Comparison of ENCODE assay signal across 15 cellular contexts in the genomic region with DNA sequence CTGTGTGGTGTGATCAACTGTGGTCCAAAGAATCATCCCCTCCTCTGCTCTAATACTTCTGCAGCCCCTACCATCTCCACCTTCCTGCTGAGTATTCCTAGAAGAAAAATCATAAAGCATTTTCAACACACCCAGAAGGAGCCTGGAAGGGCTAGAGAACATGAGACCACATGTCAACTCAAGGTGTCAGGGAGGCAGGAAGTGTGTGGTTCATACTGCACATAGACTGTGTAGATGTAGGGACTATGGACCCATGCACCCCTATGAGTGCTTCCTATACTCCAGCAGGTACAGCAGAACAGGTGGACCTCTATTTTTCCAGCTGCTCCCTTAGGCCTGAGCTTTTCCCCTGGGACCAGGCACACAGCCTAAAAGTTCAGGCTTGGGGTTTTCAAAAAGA. TPM values are rescaled to one million over a fixed set of nuclear protein-coding genes. Genes with fewer than 3 reads are reported as not detected.
A peak's percentile ranks its signal among the peaks of the same experiment; 100 is the strongest.
DNase-seq lines count a peak whose midpoint lies in the region; ATAC-seq and TF ChIP-seq lines count a peak whose summit lies in the region.
"Had no signal": no experiment of that assay in that cellular context is flagged by ENCODE, and none has a peak within 500 bp of the region (broad histone marks: within the 10 kb centered on the region; RNA-seq: fewer than 3 reads in every experiment).

No MANE protein-coding gene starts in this region.

- no peaks in the 10 kb centered on the region for H3K9me3 ChIP-seq in DND-41 (ENCODE audit: insufficient read depth, low read length, severe bottlenecking)

- POLR2A ChIA-PET in activated CD4-positive, alpha-beta T cell treated with anti-CD3 and anti-CD28 coated beads, Interleukin-2, amount 10 ng/mL, durations not matched to agents 7 days and 5 days (lab: Charles Lee), result no interaction called here

- H3K4me3 Mint-ChIP-seq in activated CD4-positive, alpha-beta T cell treated with anti-CD3 and anti-CD28 coated beads, Interleukin-2, amount 10 ng/mL, durations not matched to agents 7 days and 5 days, result no peak overlapping the region
- H3K4me3 Mint-ChIP-seq in activated T-helper 2 cell treated with anti-CD3 and anti-CD28 coated beads, Interferon-gamma antibody, Interleukin-2, Interleukin-4, amounts not matched to agents 10 μg/mL and 5 μg/mL and 100 μg/mL, durations not matched to agents 14 hours and 24 hours and 36 hours (ENCODE audit: low read depth), result peak overlapping the region; percentile 5
- H3K4me3 Mint-ChIP-seq in neural crest cell, result peak overlapping the region; percentile 81
- H3K4me3 Mint-ChIP-seq: HFFc6 had no signal

- peaks cover 26% of the 10 kb centered on the region for H3K4me1 ChIP-seq in DND-41 (ENCODE audit: insufficient read depth, low read length)

- H3K27me3 ChIP-seq in DND-41 (ENCODE audit: insufficient read depth, low read length, poor library complexity), result no peaks in the 10 kb centered on the region

- peaks cover 10% of the 10 kb centered on the region for H3K9me3 Mint-ChIP-seq in activated CD4-positive, alpha-beta T cell treated with anti-CD3 and anti-CD28 coated beads, Interleukin-2, amount 10 ng/mL, durations not matched to agents 7 days and 5 days
- peaks cover 12% of the 10 kb centered on the region for H3K9me3 Mint-ChIP-seq in activated T-helper 2 cell treated with anti-CD3 and anti-CD28 coated beads, Interferon-gamma antibody, Interleukin-2, Interleukin-4, amounts not matched to agents 10 μg/mL and 5 μg/mL and 100 μg/mL, durations not matched to agents 14 hours and 24 hours and 36 hours
- H3K9me3 Mint-ChIP-seq in neural crest cell, result no peaks in the 10 kb centered on the region

- no peak overlapping the region for H3K4me2 ChIP-seq in DND-41 (ENCODE audit: insufficient read depth, low read length)

- H3K27ac Mint-ChIP-seq in activated CD4-positive, alpha-beta T cell treated with anti-CD3 and anti-CD28 coated beads, Interleukin-2, amount 10 ng/mL, durations not matched to agents 7 days and 5 days, result peak overlapping the region; percentile 73
- H3K27ac Mint-ChIP-seq in activated T-helper 2 cell treated with anti-CD3 and anti-CD28 coated beads, Interferon-gamma antibody, Interleukin-2, Interleukin-4, amounts not matched to agents 10 μg/mL and 5 μg/mL and 100 μg/mL, durations not matched to agents 14 hours and 24 hours and 36 hours, result no peak overlapping the region
- H3K27ac Mint-ChIP-seq in neural crest cell (ENCODE audit: unreplicated experiment), result no peak overlapping the region
- H3K27ac Mint-ChIP-seq: HFFc6 had no signal

- H3K27me3 Mint-ChIP-seq in activated CD4-positive, alpha-beta T cell treated with anti-CD3 and anti-CD28 coated beads, Interleukin-2, amount 10 ng/mL, durations not matched to agents 7 days and 5 days, result peaks cover 8% of the 10 kb centered on the region
- no peaks in the 10 kb centered on the region for H3K27me3 Mint-ChIP-seq in activated T-helper 2 cell treated with anti-CD3 and anti-CD28 coated beads, Interferon-gamma antibody, Interleukin-2, Interleukin-4, amounts not matched to agents 10 μg/mL and 5 μg/mL and 100 μg/mL, durations not matched to agents 14 hours and 24 hours and 36 hours (ENCODE audit: low read depth)
- peaks cover 56% of the 10 kb centered on the region for H3K27me3 Mint-ChIP-seq in neural crest cell (ENCODE audit: low read depth)

- no peak overlapping the region for H3K27ac ChIP-seq in DND-41 (ENCODE audit: low read length)

- peaks cover 37% of the 10 kb centered on the region for H3K4me1 Mint-ChIP-seq in activated CD4-positive, alpha-beta T cell treated with anti-CD3 and anti-CD28 coated beads, Interleukin-2, amount 10 ng/mL, durations not matched to agents 7 days and 5 days
- peaks cover 27% of the 10 kb centered on the region for H3K4me1 Mint-ChIP-seq in activated T-helper 2 cell treated with anti-CD3 and anti-CD28 coated beads, Interferon-gamma antibody, Interleukin-2, Interleukin-4, amounts not matched to agents 10 μg/mL and 5 μg/mL and 100 μg/mL, durations not matched to agents 14 hours and 24 hours and 36 hours (ENCODE audit: low read depth)
- H3K4me1 Mint-ChIP-seq in neural crest cell, result peaks cover 17% of the 10 kb centered on the region

- no peak overlapping the region for H3K9ac ChIP-seq in DND-41 (ENCODE audit: low read depth, low read length)

- H3K36me3 Mint-ChIP-seq in activated CD4-positive, alpha-beta T cell treated with anti-CD3 and anti-CD28 coated beads, Interleukin-2, amount 10 ng/mL, durations not matched to agents 7 days and 5 days (ENCODE audit: low read depth), result peaks cover 5% of the 10 kb centered on the region
- peaks cover 7% of the 10 kb centered on the region for H3K36me3 Mint-ChIP-seq in activated T-helper 2 cell treated with anti-CD3 and anti-CD28 coated beads, Interferon-gamma antibody, Interleukin-2, Interleukin-4, amounts not matched to agents 10 μg/mL and 5 μg/mL and 100 μg/mL, durations not matched to agents 14 hours and 24 hours and 36 hours (ENCODE audit: low read depth)
- peaks cover 4% of the 10 kb centered on the region for H3K36me3 Mint-ChIP-seq in neural crest cell (ENCODE audit: low read depth)

- H2AFZ ChIP-seq in DND-41 (ENCODE audit: low read depth, low read length), result 0 out of 2 replicates have a peak overlapping the region, but pooled peaks have one; percentile 5

- CTCF ChIA-PET in activated CD4-positive, alpha-beta T cell treated with anti-CD3 and anti-CD28 coated beads, Interleukin-2, amount 10 ng/mL, durations not matched to agents 7 days and 5 days (lab: Charles Lee), result interaction anchor here (1.7 kb wide), 1 partner anchor 8 kb away, joined by 3 read pairs; no protein-coding TSS in a partner anchor

- intact Hi-C loops in activated T-helper 2 cell treated with anti-CD3 and anti-CD28 coated beads, Interferon-gamma antibody, Interleukin-2, Interleukin-4, amounts not matched to agents 10 μg/mL and 5 μg/mL and 100 μg/mL, durations not matched to agents 14 hours and 24 hours and 36 hours (cut with micrococcal nuclease), result no loop called here

- ATAC-seq in DND-41 (ENCODE audit: insufficient read depth, low read depth), result no peak
- no peak for ATAC-seq in GM18870 (IDR thresholded peaks at IDR 0.05; ENCODE audit: unreplicated experiment)
- no peak for ATAC-seq in GM21447 (IDR thresholded peaks at IDR 0.05; ENCODE audit: unreplicated experiment)

- peaks cover 12% of the 10 kb centered on the region; the same call in 1 of the 2 replicates for H4K20me1 ChIP-seq in DND-41 (ENCODE audit: insufficient read depth, low read length)

- peak; percentile 19 for DNase-seq in activated CD4-positive, alpha-beta T cell treated with anti-CD3 and anti-CD28 coated beads, Interleukin-2, amount 10 ng/mL, durations not matched to agents 7 days and 5 days
- DNase-seq in activated CD4-positive, alpha-beta T cell treated with anti-CD3 and anti-CD28 coated beads, Interleukin-2, amount 50 U/mL, for 4 hours, result no peak
- DNase-seq in DND-41, result no peak
- no peak for DNase-seq in activated T-helper 2 cell treated with anti-CD3 and anti-CD28 coated beads, Interferon-gamma antibody, Interleukin-2, Interleukin-4, amounts not matched to agents 10 μg/mL and 5 μg/mL and 100 μg/mL, durations not matched to agents 14 hours and 24 hours and 36 hours (ENCODE audit: low spot score)
- DNase-seq in neural crest cell (ENCODE audit: low read depth, low spot score), result no peak
- no peak for DNase-seq in HPDE6-E6E7 (ENCODE audit: extremely low spot score)
- DNase-seq: 8988T; GDM1; HFFc6; NCI-H187 treated with DMSO at 0.1 percent for 48 hours; NCI-H446 treated with DMSO at 0.1 percent for 48 hours; NK-92 treated with Interleukin-12 subunit alpha and Interleukin-12 subunit beta, amount 100 ng/mL, for 24 hours; SHP77 treated with DMSO at 0.1 percent for 48 hours had no signal

- H3K4me3 ChIP-seq in DND-41 (ENCODE audit: low read depth in 1 of 2, low read length in 2 of 2), result no peak overlapping the region

- peaks cover 24% of the 10 kb centered on the region for H3K79me2 ChIP-seq in DND-41 (ENCODE audit: insufficient read depth, low read length)

- peaks cover 11% of the 10 kb centered on the region for H3K36me3 ChIP-seq in DND-41 (ENCODE audit: insufficient read depth, low read length)

- no peak for TF ChIP-seq CTCF in DND-41 (IDR thresholded peaks at IDR 0.05; ENCODE audit: borderline replicate concordance, extremely low read depth, low read length, poor library complexity, severe bottlenecking)
- TF ChIP-seq CTCF in neural crest cell (conservative IDR thresholded peaks at IDR 0.05), result no peak

RNA-seq across cellular contexts. Expression of gene ZNF746, which starts 2.6 kb away (rescaled TPM):
- 10 to 100 TPM; 21.0 to 21.9 TPM for total RNA-seq in activated CD4-positive, alpha-beta T cell treated with anti-CD3 and anti-CD28 coated beads, Interleukin-2, amount 10 ng/mL, durations not matched to agents 7 days and 5 days
- 23.7 and 26.4 TPM in 2 replicates for total RNA-seq in activated T-helper 2 cell treated with anti-CD3 and anti-CD28 coated beads, Interferon-gamma antibody, Interleukin-2, Interleukin-4, amounts not matched to agents 10 μg/mL and 5 μg/mL and 100 μg/mL, durations not matched to agents 14 hours and 24 hours and 36 hours
- total RNA-seq in neural crest cell, result 21.2 and 21.9 TPM in 2 replicates

RNA-seq across cellular contexts. Expression of gene ZNF777, which starts 39.3 kb away (rescaled TPM):
- total RNA-seq in activated CD4-positive, alpha-beta T cell treated with anti-CD3 and anti-CD28 coated beads, Interleukin-2, amount 10 ng/mL, durations not matched to agents 7 days and 5 days, result 10 to 100 TPM; 14.9 to 15.1 TPM
- total RNA-seq in activated T-helper 2 cell treated with anti-CD3 and anti-CD28 coated beads, Interferon-gamma antibody, Interleukin-2, Interleukin-4, amounts not matched to agents 10 μg/mL and 5 μg/mL and 100 μg/mL, durations not matched to agents 14 hours and 24 hours and 36 hours, result 16.6 TPM in 2 replicates
- 19.3 and 20.8 TPM in 2 replicates for total RNA-seq in neural crest cell
